In the genomic region with DNA sequence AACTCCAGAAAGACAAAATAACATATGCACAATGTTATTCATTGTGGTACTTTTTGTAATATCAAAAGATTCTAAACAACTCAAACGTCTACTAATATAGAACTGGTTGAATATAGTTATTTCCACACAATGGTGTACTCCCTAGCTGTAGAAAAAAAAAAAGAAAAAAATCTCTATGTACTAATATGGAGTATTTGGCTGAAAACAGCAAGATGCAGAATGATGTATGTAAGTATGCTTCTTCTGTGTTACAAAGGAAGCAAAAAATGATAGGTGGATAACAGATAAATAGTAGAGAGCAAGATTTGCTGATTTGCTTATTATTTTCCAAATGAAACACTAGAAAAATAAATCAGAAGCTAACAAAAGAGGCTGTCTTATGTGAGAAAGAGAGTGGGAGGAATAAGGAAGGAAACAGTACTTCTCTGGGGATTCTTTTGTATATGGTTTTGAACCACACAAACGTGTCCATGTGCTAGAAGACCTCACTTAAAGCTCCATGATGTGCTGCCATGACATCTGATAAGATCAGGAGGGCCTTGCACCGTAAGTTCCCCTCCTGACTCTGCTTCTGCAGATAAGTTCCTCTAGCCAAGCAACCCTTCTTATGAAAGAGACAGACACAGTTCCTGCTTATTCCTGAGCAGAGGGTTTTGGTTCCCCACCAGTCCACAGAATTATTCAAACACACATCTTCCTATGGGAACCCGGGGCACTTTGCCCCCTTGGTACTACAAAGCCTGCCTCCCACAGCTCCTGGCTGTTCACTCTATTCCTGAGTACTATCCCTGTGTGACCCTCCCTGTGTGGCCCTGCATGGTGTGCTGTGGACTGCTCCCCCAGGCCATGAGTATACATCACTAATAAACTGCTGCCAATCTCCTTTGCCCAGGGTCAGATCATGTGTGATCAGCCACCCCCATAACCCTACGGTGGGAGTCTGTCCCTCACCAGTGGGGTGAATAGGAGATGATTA, we compare ENCODE assay signal across 2 cellular contexts.
TF ChIP-seq lines count a peak whose summit lies in the region.

No MANE protein-coding gene starts in this region.

TF ChIP-seq in HepG2, 621 proteins besides CTCF, POLR2A, EP300 and RAD21 (continued from another document):
- TF ChIP-seq PLSCR1 (CRISPR knock-in tag; IDR thresholded peaks at IDR 0.05; ENCODE audit: borderline replicate concordance) (no peak), ZBTB44 (CRISPR knock-in tag; IDR thresholded peaks at IDR 0.05) (no peak), RARA (CRISPR knock-in tag; IDR thresholded peaks at IDR 0.05) (no peak), ZNF703 (CRISPR knock-in tag; IDR thresholded peaks at IDR 0.05; ENCODE audit: borderline replicate concordance) (no peak), KDM4B (CRISPR knock-in tag; IDR thresholded peaks at IDR 0.05) (no peak), RFX1 (IDR thresholded peaks at IDR 0.05) (no peak), ZNF562 (CRISPR knock-in tag; IDR thresholded peaks at IDR 0.05; ENCODE audit: borderline replicate concordance) (no peak), ZNF567 (CRISPR knock-in tag; IDR thresholded peaks at IDR 0.05; ENCODE audit: borderline replicate concordance) (no peak), NFE2 (CRISPR knock-in tag; IDR thresholded peaks at IDR 0.05) (no peak)

TF ChIP-seq in K562, 482 proteins besides CTCF, POLR2A, EP300 and RAD21 (continued from another document and continues in another):
- TF ChIP-seq, protein P1, sequence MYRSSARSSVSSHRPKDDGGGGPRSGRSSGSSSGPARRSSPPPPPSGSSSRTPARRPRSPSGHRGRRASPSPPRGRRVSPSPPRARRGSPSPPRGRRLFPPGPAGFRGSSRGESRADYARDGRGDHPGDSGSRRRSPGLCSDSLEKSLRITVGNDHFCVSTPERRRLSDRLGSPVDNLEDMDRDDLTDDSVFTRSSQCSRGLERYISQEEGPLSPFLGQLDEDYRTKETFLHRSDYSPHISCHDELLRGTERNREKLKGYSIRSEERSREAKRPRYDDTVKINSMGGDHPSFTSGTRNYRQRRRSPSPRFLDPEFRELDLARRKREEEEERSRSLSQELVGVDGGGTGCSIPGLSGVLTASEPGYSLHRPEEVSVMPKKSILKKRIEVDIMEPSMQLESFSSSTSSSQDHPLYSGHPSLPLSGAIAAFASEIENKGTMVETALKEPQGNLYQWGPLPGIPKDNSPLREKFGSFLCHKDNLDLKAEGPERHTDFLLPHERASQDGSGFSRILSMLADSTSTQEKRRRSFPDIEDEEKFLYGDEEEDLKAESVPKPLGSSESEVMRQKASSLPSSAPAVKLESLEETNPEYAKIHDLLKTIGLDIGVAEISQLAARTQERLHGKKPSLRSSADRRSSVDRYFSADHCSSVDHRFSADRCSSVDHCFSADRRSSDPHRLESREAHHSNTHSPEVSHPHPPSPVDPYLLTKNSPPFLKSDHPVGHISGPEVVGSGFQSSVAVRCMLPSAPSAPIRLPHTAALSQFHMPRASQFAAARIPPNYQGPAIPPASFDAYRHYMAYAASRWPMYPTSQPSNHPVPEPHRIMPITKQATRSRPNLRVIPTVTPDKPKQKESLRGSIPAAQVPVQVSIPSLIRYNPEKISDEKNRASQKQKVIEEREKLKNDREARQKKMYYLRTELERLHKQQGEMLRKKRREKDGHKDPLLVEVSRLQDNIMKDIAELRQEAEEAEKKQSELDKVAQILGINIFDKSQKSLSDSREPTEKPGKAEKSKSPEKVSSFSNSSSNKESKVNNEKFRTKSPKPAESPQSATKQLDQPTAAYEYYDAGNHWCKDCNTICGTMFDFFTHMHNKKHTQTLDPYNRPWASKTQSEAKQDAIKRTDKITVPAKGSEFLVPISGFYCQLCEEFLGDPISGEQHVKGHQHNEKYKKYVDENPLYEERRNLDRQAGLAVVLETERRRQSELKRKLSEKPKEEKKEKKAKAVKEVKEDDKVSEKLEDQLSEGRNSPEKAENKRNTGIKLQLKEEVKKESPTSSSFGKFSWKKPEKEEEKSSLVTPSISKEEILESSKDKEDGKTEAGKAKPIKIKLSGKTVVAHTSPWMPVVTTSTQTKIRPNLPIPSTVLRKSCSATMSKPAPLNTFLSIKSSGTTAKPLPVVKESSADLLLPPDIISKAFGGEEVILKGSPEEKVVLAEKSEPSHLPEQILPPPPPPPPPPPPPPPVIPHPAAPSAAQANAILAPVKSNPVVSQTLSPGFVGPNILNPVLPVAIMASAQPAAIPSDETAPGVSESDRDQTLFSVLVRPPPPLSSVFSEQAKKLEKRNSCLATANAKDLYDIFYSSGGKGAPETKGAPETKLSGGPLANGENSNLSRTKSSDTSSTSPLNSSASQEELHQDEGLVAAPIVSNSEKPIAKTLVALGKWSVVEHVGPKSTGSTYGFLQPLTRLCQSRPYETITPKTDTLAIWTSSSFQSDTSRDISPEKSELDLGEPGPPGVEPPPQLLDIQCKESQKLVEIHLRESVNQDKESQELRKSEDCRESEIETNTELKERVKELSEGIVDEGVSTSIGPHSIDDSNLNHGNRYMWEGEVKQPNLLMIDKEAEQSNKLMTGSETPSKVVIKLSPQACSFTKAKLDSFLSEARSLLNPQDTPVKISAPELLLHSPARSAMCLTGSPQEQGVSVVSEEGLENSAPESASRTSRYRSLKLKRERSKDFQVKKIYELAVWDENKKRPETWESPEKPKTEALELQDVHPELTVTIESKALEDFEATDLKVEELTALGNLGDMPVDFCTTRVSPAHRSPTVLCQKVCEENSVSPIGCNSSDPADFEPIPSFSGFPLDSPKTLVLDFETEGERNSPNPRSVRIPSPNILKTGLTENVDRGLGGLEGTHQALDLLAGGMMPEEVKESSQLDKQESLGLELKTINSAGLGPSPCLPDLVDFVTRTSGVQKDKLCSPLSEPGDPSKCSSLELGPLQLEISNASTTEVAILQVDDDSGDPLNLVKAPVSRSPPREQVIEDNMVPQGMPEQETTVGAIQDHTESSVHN (IDR thresholded peaks at IDR 0.05; ENCODE audit: borderline replicate concordance in 1 of 2, low read depth in 1 of 2) = no peak
- TF ChIP-seq ZNF766 (CRISPR knock-in tag; conservative IDR thresholded peaks at IDR 0.05) = peak; percentile 96
- no peak for TF ChIP-seq NELFE (IDR thresholded peaks at IDR 0.05; ENCODE audit: insufficient read depth, insufficient read length)
- TF ChIP-seq JUND (IDR thresholded peaks at IDR 0.05; ENCODE audit: borderline replicate concordance, low read depth, low read length) = peak; percentile 71
- peak; percentile 86; the same call in 2 of the 3 replicates for TF ChIP-seq JUND (tag; IDR thresholded peaks at IDR 0.05; ENCODE audit: borderline replicate concordance, low read depth, low read length)
- 0 out of 2 replicates have a peak, but pooled peaks have one; percentile 19 for TF ChIP-seq ESRRA (IDR thresholded peaks at IDR 0.05; ENCODE audit: borderline replicate concordance, low read depth)
- 0 out of 2 replicates have a peak, but pooled peaks have one; percentile 45 for TF ChIP-seq SMAD3 (CRISPR knock-in tag; conservative IDR thresholded peaks at IDR 0.05)
- TF ChIP-seq ZEB2 (IDR thresholded peaks at IDR 0.05) = peak; percentile 64; the same call in 1 of the 2 replicates
- no peak for TF ChIP-seq PCBP1 (IDR thresholded peaks at IDR 0.05; ENCODE audit: low read depth, low read length, poor library complexity, severe bottlenecking)
- TF ChIP-seq STAT5A (IDR thresholded peaks at IDR 0.05; ENCODE audit: borderline replicate concordance, low read length) = peak; percentile 44; the same call in 1 of the 2 replicates
- TF ChIP-seq THRAP3 (IDR thresholded peaks at IDR 0.05; ENCODE audit: borderline replicate concordance) = peak; percentile 79; the same call in 1 of the 2 replicates
- peak; percentile 72 for TF ChIP-seq PYGO2 (tag; IDR thresholded peaks at IDR 0.05)
- TF ChIP-seq DMBX1 (CRISPR knock-in tag; IDR thresholded peaks at IDR 0.05; ENCODE audit: borderline replicate concordance) = peak; percentile 92
- TF ChIP-seq PTRF (tag; IDR thresholded peaks at IDR 0.05) = peak; percentile 58; the same call in 1 of the 2 replicates
- TF ChIP-seq RAD51 (IDR thresholded peaks at IDR 0.05; ENCODE audit: borderline replicate concordance, low read depth) = no peak; the same call in 1 of the 2 replicates
- no peak for TF ChIP-seq ESRRB (CRISPR knock-in tag; IDR thresholded peaks at IDR 0.05; ENCODE audit: borderline replicate concordance)
- TF ChIP-seq TEAD2 (tag; IDR thresholded peaks at IDR 0.05) = 0 out of 2 replicates have a peak, but pooled peaks have one; percentile 48
- no peak for TF ChIP-seq HDAC6 (IDR thresholded peaks at IDR 0.05; ENCODE audit: low read depth, low read length)
- TF ChIP-seq HDAC3 (IDR thresholded peaks at IDR 0.05; ENCODE audit: borderline replicate concordance, partially characterized antibody) = peak; percentile 42
- peak; percentile 47; the same call in 1 of the 2 replicates for TF ChIP-seq ZNF23 (CRISPR knock-in tag; IDR thresholded peaks at IDR 0.05)
- peak; percentile 61 for TF ChIP-seq RBFOX2 (IDR thresholded peaks at IDR 0.05; ENCODE audit: low read depth, low read length)
- no peak for TF ChIP-seq BDP1 (IDR thresholded peaks at IDR 0.05; ENCODE audit: insufficient read depth, insufficient read length)
- no peak for TF ChIP-seq CBX8 (IDR thresholded peaks at IDR 0.05; ENCODE audit: borderline replicate concordance, extremely low read depth, low read depth, low read length, poor library complexity, severe bottlenecking)
- TF ChIP-seq ZBTB11 (CRISPR knock-in tag; IDR thresholded peaks at IDR 0.05) = peak in 1 of 3 experiments; percentile 94; a peak in 2 of 6 replicates
- 0 out of 2 replicates have a peak, but pooled peaks have one; percentile 28 for TF ChIP-seq ZNF76 (CRISPR knock-in tag; IDR thresholded peaks at IDR 0.05; ENCODE audit: borderline replicate concordance)
- TF ChIP-seq SUPT5H (IDR thresholded peaks at IDR 0.05) = peak; percentile 35; the same call in 1 of the 2 replicates
- TF ChIP-seq CCNT2 (IDR thresholded peaks at IDR 0.05; ENCODE audit: borderline replicate concordance, extremely low read depth, insufficient read length, low read depth, low read length) = peak; percentile 25
